Comparison of ENCODE assay signal across 22 cellular contexts in the genomic region with DNA sequence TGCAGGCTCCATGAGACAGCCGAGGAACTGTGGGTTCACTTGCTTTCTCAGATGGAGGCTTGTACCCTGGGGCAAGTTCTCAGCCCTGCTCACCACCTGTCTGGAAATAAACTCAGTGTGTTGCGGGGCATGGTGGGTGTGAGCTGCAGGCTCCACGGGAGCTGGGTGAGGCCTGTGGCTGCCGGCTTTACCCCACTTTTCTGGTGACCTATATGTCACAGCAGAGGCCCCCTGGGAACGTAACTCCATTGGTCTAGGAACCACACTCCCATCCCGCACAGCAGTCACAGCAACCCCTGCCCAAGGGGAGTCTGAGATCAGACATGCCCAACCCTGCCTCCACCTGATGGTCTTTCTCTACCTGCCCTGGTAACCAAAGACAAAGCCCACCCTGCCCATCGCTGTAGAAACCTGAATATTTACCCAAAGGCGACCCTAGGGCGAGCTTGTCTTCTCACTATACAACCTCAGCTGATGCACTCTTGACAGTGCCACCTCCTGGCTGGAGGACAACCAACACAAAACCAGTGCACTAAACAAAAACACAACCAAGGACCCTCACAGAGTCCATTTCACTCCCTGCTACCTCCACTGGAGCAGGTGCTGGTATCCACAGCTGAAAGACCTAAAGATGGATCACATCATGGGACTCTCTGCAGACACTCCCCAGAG.
"Had no signal": no experiment of that assay in that cellular context is flagged by ENCODE, and none has a peak within 500 bp of the region (broad histone marks: within the 10 kb centered on the region; RNA-seq: fewer than 3 reads in every experiment).

No MANE protein-coding gene starts in this region.

- H3K4me1 Mint-ChIP-seq: activated naive CD8-positive, alpha-beta T cell treated with anti-CD3 and anti-CD28 coated beads for 36 hours; natural killer cell had no signal

- ATAC-seq: natural killer cell; psoas muscle; right cardiac atrium; stimulated activated naive CD8-positive, alpha-beta T cell treated with anti-CD3 and anti-CD28 coated beads, Interleukin-15, Interleukin-2, amounts not matched to agents 100 U/mL and 50 U/mL, for 24 hours had no signal

- H3K36me3 Mint-ChIP-seq: activated naive CD8-positive, alpha-beta T cell treated with anti-CD3 and anti-CD28 coated beads for 36 hours; natural killer cell had no signal

- H3K27ac Mint-ChIP-seq: activated naive CD8-positive, alpha-beta T cell treated with anti-CD3 and anti-CD28 coated beads for 36 hours; activated T-cell treated with anti-CD3 and anti-CD28 coated beads, Interleukin-2, amount 50 U/mL, for 24 hours; natural killer cell; T-helper 2 cell treated with Interferon-gamma antibody and Interleukin-4, amounts not matched to agents 5 μg/mL and 100 μg/mL, for 36 hours had no signal

- H3K9me3 ChIP-seq: upper lobe of left lung had no signal

- H3K9me3 Mint-ChIP-seq: T-helper 2 cell treated with Interferon-gamma antibody and Interleukin-4, amounts not matched to agents 5 μg/mL and 100 μg/mL, for 36 hours had no signal

- DNase-seq: activated CD4-positive, alpha-beta T cell treated with anti-CD3 and anti-CD28 coated beads, Interleukin-2, amount 50 U/mL, for 1 hour; activated CD4-positive, CD25-positive, alpha-beta regulatory T cell treated with anti-CD3 and anti-CD28 coated beads, Interleukin-2, amount 50 U/mL, for 72 hours; activated naive CD4-positive, alpha-beta T cell treated with Interleukin-2 at 50 U/mL for 16 hours; activated naive CD8-positive, alpha-beta T cell treated with anti-CD3 and anti-CD28 coated beads for 36 hours; activated T-cell treated with anti-CD3 and anti-CD28 coated beads, Interleukin-2, amount 50 U/mL, for 24 hours; cerebellar nuclear complex; cortex of kidney; heart left ventricle; islet precursor cell; left cardiac atrium; midbrain; natural killer cell; psoas muscle; right cardiac atrium; stimulated activated CD4-positive, alpha-beta T cell treated with anti-CD3 and anti-CD28 coated beads, Interleukin-12 subunit alpha, Interleukin-12 subunit beta, amount 100 ng/mL, for 4 hours; stimulated activated CD4-positive, alpha-beta T cell treated with anti-CD3 and anti-CD28 coated beads, Interleukin-4, amount 100 ng/mL, for 4 hours; stimulated activated naive CD8-positive, alpha-beta T cell treated with anti-CD3 and anti-CD28 coated beads, Interleukin-15, Interleukin-2, amounts not matched to agents 100 U/mL and 50 U/mL, for 24 hours; WERI-Rb-1 had no signal

- H3K27me3 ChIP-seq: breast epithelium, heart left ventricle, upper lobe of left lung had no signal

- H3K27me3 Mint-ChIP-seq: activated naive CD8-positive, alpha-beta T cell treated with anti-CD3 and anti-CD28 coated beads for 36 hours; activated T-cell treated with anti-CD3 and anti-CD28 coated beads, Interleukin-2, amount 50 U/mL, for 24 hours had no signal

- H3K27ac ChIP-seq: breast epithelium, epithelial cell of prostate, heart left ventricle, psoas muscle, upper lobe of left lung, WERI-Rb-1 had no signal

- H3K4me3 ChIP-seq: breast epithelium, heart left ventricle, psoas muscle, upper lobe of left lung had no signal

- H3K4me1 ChIP-seq: breast epithelium, psoas muscle, upper lobe of left lung had no signal

- H3K36me3 ChIP-seq: breast epithelium, heart left ventricle, upper lobe of left lung, WERI-Rb-1 had no signal

- H3K4me3 Mint-ChIP-seq: activated naive CD8-positive, alpha-beta T cell treated with anti-CD3 and anti-CD28 coated beads for 36 hours; activated T-cell treated with anti-CD3 and anti-CD28 coated beads, Interleukin-2, amount 50 U/mL, for 24 hours; natural killer cell; T-helper 2 cell treated with Interferon-gamma antibody and Interleukin-4, amounts not matched to agents 5 μg/mL and 100 μg/mL, for 36 hours had no signal
